ENCODE assay signal across 23 cellular contexts in genomic region chr15:69798481-69799315, GRCh38.
DNase-seq lines count a peak whose midpoint lies in the region; ATAC-seq and TF ChIP-seq lines count a peak whose summit lies in the region.
"Had no signal": no experiment of that assay in that cellular context is flagged by ENCODE, and none has a peak within 500 bp of the region (broad histone marks: within the 10 kb centered on the region; RNA-seq: fewer than 3 reads in every experiment).

No MANE protein-coding gene starts in this region.

- H3K4me3 Mint-ChIP-seq in activated CD8-positive, alpha-beta T cell treated with anti-CD3 and anti-CD28 coated beads for 36 hours, result no peak overlapping the region
- H3K4me3 Mint-ChIP-seq: activated CD4-positive, alpha-beta T cell treated with anti-CD3 and anti-CD28 coated beads for 36 hours; activated naive CD4-positive, alpha-beta T cell treated with anti-CD3 and anti-CD28 coated beads for 36 hours; CD4-positive, alpha-beta T cell; effector memory CD8-positive, alpha-beta T cell; naive thymus-derived CD8-positive, alpha-beta T cell; T-helper 1 cell treated with Interleukin-12 subunit alpha and Interleukin-12 subunit beta and Interleukin-4 antibody, amounts not matched to agents 30 μg/mL and 1 μg/mL, for 36 hours had no signal

- ATAC-seq in activated CD8-positive, alpha-beta T cell treated with anti-CD3 and anti-CD28 coated beads for 36 hours, result no peak
- ATAC-seq in HG03442 (IDR thresholded peaks at IDR 0.05; ENCODE audit: unreplicated experiment), result no peak
- ATAC-seq: activated CD4-positive, alpha-beta T cell treated with anti-CD3 and anti-CD28 coated beads for 36 hours; effector memory CD8-positive, alpha-beta T cell; GM12878; naive thymus-derived CD8-positive, alpha-beta T cell; right cardiac atrium had no signal

- CTCF ChIA-PET in activated CD8-positive, alpha-beta T cell treated with anti-CD3 and anti-CD28 coated beads for 36 hours (lab: Charles Lee), result no interaction called here

- H3K9me3 Mint-ChIP-seq in activated CD8-positive, alpha-beta T cell treated with anti-CD3 and anti-CD28 coated beads for 36 hours, result no peaks in the 10 kb centered on the region
- H3K9me3 Mint-ChIP-seq: activated naive CD4-positive, alpha-beta T cell treated with anti-CD3 and anti-CD28 coated beads for 36 hours; CD4-positive, alpha-beta T cell; effector memory CD8-positive, alpha-beta T cell; naive thymus-derived CD8-positive, alpha-beta T cell; T-helper 1 cell treated with Interleukin-12 subunit alpha and Interleukin-12 subunit beta and Interleukin-4 antibody, amounts not matched to agents 30 μg/mL and 1 μg/mL, for 36 hours had no signal

- peaks cover 2% of the 10 kb centered on the region for H3K4me1 Mint-ChIP-seq in activated CD8-positive, alpha-beta T cell treated with anti-CD3 and anti-CD28 coated beads for 36 hours (ENCODE audit: low read depth)

- intact Hi-C loops in activated CD8-positive, alpha-beta T cell treated with anti-CD3 and anti-CD28 coated beads for 36 hours (cut with micrococcal nuclease), result no loop called here

- H3K4me3 ChIP-seq in choroid plexus epithelial cell (ENCODE audit: low read depth, low read length), result no peak overlapping the region
- H3K4me3 ChIP-seq: cardiac muscle cell, GM12878, HAP-1, lung, upper lobe of left lung had no signal

- no peaks in the 10 kb centered on the region for H3K27me3 Mint-ChIP-seq in activated CD8-positive, alpha-beta T cell treated with anti-CD3 and anti-CD28 coated beads for 36 hours
- H3K27me3 Mint-ChIP-seq: activated CD4-positive, alpha-beta T cell treated with anti-CD3 and anti-CD28 coated beads for 36 hours; CD4-positive, alpha-beta T cell; effector memory CD8-positive, alpha-beta T cell had no signal

- no peaks in the 10 kb centered on the region for H3K36me3 Mint-ChIP-seq in activated CD8-positive, alpha-beta T cell treated with anti-CD3 and anti-CD28 coated beads for 36 hours (ENCODE audit: low read depth)
- H3K36me3 Mint-ChIP-seq: naive thymus-derived CD8-positive, alpha-beta T cell had no signal

- peak; percentile 38 for DNase-seq in CD1c-positive myeloid dendritic cell (ENCODE audit: extremely low spot score)
- peak; percentile 56 for DNase-seq in NCI-H226
- DNase-seq in choroid plexus epithelial cell (ENCODE audit: low read depth), result peak; percentile 71
- DNase-seq in mesenteric fat pad (ENCODE audit: low spot score), result peak; percentile 83
- no peak for DNase-seq in putamen (ENCODE audit: low spot score)
- no peak for DNase-seq in activated CD8-positive, alpha-beta T cell treated with anti-CD3 and anti-CD28 coated beads for 36 hours
- DNase-seq in DMS53 (lab: John Stamatoyannopoulos, UW), result no peak
- DNase-seq: activated CD4-positive, alpha-beta T cell treated with anti-CD3 and anti-CD28 coated beads for 36 hours; activated CD8-positive, alpha-beta memory T cell treated with anti-CD3 and anti-CD28 coated beads, Interleukin-2, amount 50 U/mL, for 48 hours; activated naive CD4-positive, alpha-beta T cell treated with anti-CD3 and anti-CD28 coated beads for 36 hours; effector memory CD8-positive, alpha-beta T cell; naive thymus-derived CD8-positive, alpha-beta T cell; NCI-H2107; right cardiac atrium; stimulated activated CD4-positive, alpha-beta T cell treated with anti-CD3 and anti-CD28 coated beads, Interleukin-2, amount 100 ng/mL, for 24 hours had no signal

- no peak overlapping the region for H3K27ac Mint-ChIP-seq in activated CD8-positive, alpha-beta T cell treated with anti-CD3 and anti-CD28 coated beads for 36 hours
- H3K27ac Mint-ChIP-seq: activated CD4-positive, alpha-beta T cell treated with anti-CD3 and anti-CD28 coated beads for 36 hours; activated naive CD4-positive, alpha-beta T cell treated with anti-CD3 and anti-CD28 coated beads for 36 hours; CD4-positive, alpha-beta T cell; effector memory CD8-positive, alpha-beta T cell; naive thymus-derived CD8-positive, alpha-beta T cell; T-helper 1 cell treated with Interleukin-12 subunit alpha and Interleukin-12 subunit beta and Interleukin-4 antibody, amounts not matched to agents 30 μg/mL and 1 μg/mL, for 36 hours had no signal

- POLR2A ChIA-PET in activated CD8-positive, alpha-beta T cell treated with anti-CD3 and anti-CD28 coated beads for 36 hours (lab: Charles Lee), result no interaction called here

- TF ChIP-seq CTCF in choroid plexus epithelial cell (conservative IDR thresholded peaks at IDR 0.05; ENCODE audit: low read depth, low read length), result no peak
- TF ChIP-seq CTCF in activated CD8-positive, alpha-beta T cell treated with anti-CD3 and anti-CD28 coated beads for 36 hours (IDR thresholded peaks at IDR 0.05), result no peak

Comparison
In these comparisons a context has a peak if more than half of its experiments do, and no peak if none do; other contexts are left out.
1. DNase-seq: peak in CD1c-positive myeloid dendritic cell (single experiment), NCI-H226 (single experiment), choroid plexus epithelial cell (single experiment) and mesenteric fat pad (single experiment); none in putamen (single experiment), activated CD8-positive, alpha-beta T cell treated with anti-CD3 and anti-CD28 coated beads for 36 hours (single experiment) and DMS53 (single experiment).